In the genomic region with DNA sequence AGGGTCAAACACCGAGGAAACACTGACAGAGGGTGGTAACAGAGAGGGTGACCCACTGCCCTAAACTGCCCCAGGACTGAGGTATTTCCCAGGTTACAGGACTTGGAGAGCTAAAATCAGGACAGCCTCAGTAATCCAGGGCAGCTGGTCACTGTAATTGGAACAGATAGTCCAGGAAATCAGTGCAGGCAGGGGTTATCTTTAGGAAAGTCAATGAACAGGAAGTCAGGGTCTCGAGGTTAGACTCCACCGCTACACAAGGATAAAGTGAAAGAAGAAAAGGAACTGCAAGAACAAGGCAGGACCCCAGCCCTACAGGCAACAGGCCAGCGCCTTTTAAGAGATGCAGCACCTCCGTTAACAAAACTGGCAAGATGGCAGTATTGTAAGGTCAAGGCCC, we compare ENCODE assay signal across 26 cellular contexts.
"Had no signal": no experiment of that assay in that cellular context is flagged by ENCODE, and none has a peak within 500 bp of the region (broad histone marks: within the 10 kb centered on the region; RNA-seq: fewer than 3 reads in every experiment).

No MANE protein-coding gene starts in this region.

- H3K27me3 ChIP-seq: neural progenitor cell, ovary, right atrium auricular region, right lobe of liver, tibial nerve, uterus had no signal

- H3K9ac ChIP-seq: neural progenitor cell had no signal

- H3K4me2 ChIP-seq: neural progenitor cell, smooth muscle cell had no signal

- H3K4me1 ChIP-seq: right lobe of liver, uterus had no signal

- ATAC-seq: left ventricle myocardium superior; lower lobe of right lung; natural killer cell; stimulated activated memory B cell treated with anti-CD40 and anti-IgM and Interleukin-4, amounts not matched to agents 10 μg/mL and 1 μg/mL and 100 μg/mL, for 72 hours; stimulated activated naive CD8-positive, alpha-beta T cell treated with anti-CD3 and anti-CD28 coated beads, Interleukin-15, amount 100 ng/mL, for 72 hours had no signal

- H3K27ac ChIP-seq: lower lobe of right lung, neural progenitor cell, ovary, right atrium auricular region, right lobe of liver, tibial nerve, uterus had no signal

- FAIRE-seq: islet of Langerhans, kidney had no signal

- H2AFZ ChIP-seq: neural progenitor cell had no signal

- H3K36me3 ChIP-seq: lower lobe of right lung, neural progenitor cell, ovary, right atrium auricular region, right lobe of liver, tibial nerve, uterus had no signal

- H3K4me3 ChIP-seq: lower lobe of right lung, neural progenitor cell, ovary, right atrium auricular region, right lobe of liver, smooth muscle cell, tibial nerve, uterus had no signal

- DNase-seq: hypothalamus; immature natural killer cell; kidney; left ventricle myocardium superior; lower lobe of right lung; mammary epithelial cell; mesendoderm; naive B cell; natural killer cell; nephron progenitor cell; ovary; right lobe of liver; stimulated activated CD4-positive, alpha-beta T cell treated with anti-CD3 and anti-CD28 coated beads, Interleukin-1b, Interleukin-23, amount 100 ng/mL, for 48 hours; stimulated activated CD4-positive, alpha-beta T cell treated with anti-CD3 and anti-CD28 coated beads, Interleukin-2, amount 100 ng/mL, for 48 hours; stimulated activated CD4-positive, alpha-beta T cell treated with anti-CD3 and anti-CD28 coated beads, Interleukin-4, amount 100 ng/mL, for 4 hours; stimulated activated CD8-positive, alpha-beta memory T cell treated with anti-CD3 and anti-CD28 coated beads, Interleukin-4, amount 100 ng/mL, for 48 hours; stimulated activated naive CD4-positive, alpha-beta T cell treated with Interleukin-2 at 50 U/mL for 16 hours; stimulated activated naive CD8-positive, alpha-beta T cell treated with anti-CD3 and anti-CD28 coated beads, Interleukin-15, amount 100 ng/mL, for 72 hours; substantia nigra; uterus had no signal

- H3K9me3 ChIP-seq: lower lobe of right lung, ovary, right atrium auricular region, right lobe of liver, tibial nerve, uterus had no signal
